ENCODE assay signal across 1 cellular context in the genomic region with DNA sequence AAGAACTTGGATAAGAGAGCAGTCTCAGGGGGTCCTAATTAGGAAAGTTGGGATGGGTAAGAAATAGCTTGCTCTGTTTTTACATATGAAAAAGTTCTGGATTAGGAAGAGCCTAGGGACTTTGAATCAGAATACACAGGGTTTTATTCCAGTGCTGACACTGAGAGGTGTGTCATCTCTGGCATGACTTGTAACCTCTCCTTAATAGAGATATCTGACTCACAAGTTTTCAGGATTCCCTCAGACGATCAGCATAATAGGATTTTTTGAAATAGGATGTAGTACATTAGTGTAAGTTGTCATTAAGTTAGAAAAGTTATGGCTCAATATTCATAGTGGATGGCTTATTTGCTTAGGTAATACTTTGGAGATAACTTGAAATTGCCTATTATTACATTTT.
TF ChIP-seq lines count a peak whose summit lies in the region.

No MANE protein-coding gene starts in this region.

TF ChIP-seq in SK-N-SH, 30 proteins besides CTCF, POLR2A, EP300 and RAD21 (continued from another document):
- TF ChIP-seq, protein P1, sequence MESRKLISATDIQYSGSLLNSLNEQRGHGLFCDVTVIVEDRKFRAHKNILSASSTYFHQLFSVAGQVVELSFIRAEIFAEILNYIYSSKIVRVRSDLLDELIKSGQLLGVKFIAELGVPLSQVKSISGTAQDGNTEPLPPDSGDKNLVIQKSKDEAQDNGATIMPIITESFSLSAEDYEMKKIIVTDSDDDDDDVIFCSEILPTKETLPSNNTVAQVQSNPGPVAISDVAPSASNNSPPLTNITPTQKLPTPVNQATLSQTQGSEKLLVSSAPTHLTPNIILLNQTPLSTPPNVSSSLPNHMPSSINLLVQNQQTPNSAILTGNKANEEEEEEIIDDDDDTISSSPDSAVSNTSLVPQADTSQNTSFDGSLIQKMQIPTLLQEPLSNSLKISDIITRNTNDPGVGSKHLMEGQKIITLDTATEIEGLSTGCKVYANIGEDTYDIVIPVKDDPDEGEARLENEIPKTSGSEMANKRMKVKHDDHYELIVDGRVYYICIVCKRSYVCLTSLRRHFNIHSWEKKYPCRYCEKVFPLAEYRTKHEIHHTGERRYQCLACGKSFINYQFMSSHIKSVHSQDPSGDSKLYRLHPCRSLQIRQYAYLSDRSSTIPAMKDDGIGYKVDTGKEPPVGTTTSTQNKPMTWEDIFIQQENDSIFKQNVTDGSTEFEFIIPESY (IDR thresholded peaks at IDR 0.05; ENCODE audit: borderline replicate concordance, low read depth), result no peak
- TF ChIP-seq TEAD4 (IDR thresholded peaks at IDR 0.05; ENCODE audit: borderline replicate concordance, insufficient read depth), result no peak
TF ChIP-seq in SK-N-SH: peak in this region for 0.
